In genomic region chr11:58527429-58527828, GRCh38 we compare ENCODE assay signal across 16 cellular contexts. TPM values are rescaled to one million over a fixed set of nuclear protein-coding genes. Genes with fewer than 3 reads are reported as not detected.
"Had no signal": no experiment of that assay in that cellular context is flagged by ENCODE, and none has a peak within 500 bp of the region (broad histone marks: within the 10 kb centered on the region; RNA-seq: fewer than 3 reads in every experiment).

No MANE protein-coding gene starts in this region.

- H3K9me3 Mint-ChIP-seq: activated CD4-positive, alpha-beta memory T cell treated with anti-CD3 and anti-CD28 coated beads, Interleukin-2, amount 10 ng/mL, durations not matched to agents 7 days and 5 days; T-helper 1 cell treated with Interleukin-12 subunit alpha and Interleukin-12 subunit beta and Interleukin-4 antibody, amounts not matched to agents 30 μg/mL and 1 μg/mL, for 36 hours had no signal

- H3K27me3 Mint-ChIP-seq: activated CD4-positive, alpha-beta memory T cell treated with anti-CD3 and anti-CD28 coated beads, Interleukin-2, amount 10 ng/mL, durations not matched to agents 7 days and 5 days had no signal

- ATAC-seq: left lung, pancreas had no signal

- DNase-seq: activated CD4-positive, alpha-beta memory T cell treated with anti-CD3 and anti-CD28 coated beads, Interleukin-2, amount 10 ng/mL, durations not matched to agents 7 days and 5 days; activated CD8-positive, alpha-beta memory T cell treated with anti-CD3 and anti-CD28 coated beads, Interleukin-2, amount 50 U/mL, for 48 hours; foreskin melanocyte; head of caudate nucleus; mesenchymal stem cell; SK-N-SH; stimulated activated CD4-positive, alpha-beta T cell treated with anti-CD3 and anti-CD28 coated beads, Interleukin-12 subunit alpha, Interleukin-12 subunit beta, amount 100 ng/mL, for 4 hours; stimulated activated CD4-positive, alpha-beta T cell treated with anti-CD3 and anti-CD28 coated beads, Interleukin-2, amount 100 ng/mL, for 48 hours; uterus had no signal

- H3K4me3 Mint-ChIP-seq: activated CD4-positive, alpha-beta memory T cell treated with anti-CD3 and anti-CD28 coated beads, Interleukin-2, amount 10 ng/mL, durations not matched to agents 7 days and 5 days; neural progenitor cell; T-helper 1 cell treated with Interleukin-12 subunit alpha and Interleukin-12 subunit beta and Interleukin-4 antibody, amounts not matched to agents 30 μg/mL and 1 μg/mL, for 36 hours had no signal

- H3K27ac Mint-ChIP-seq: activated CD4-positive, alpha-beta memory T cell treated with anti-CD3 and anti-CD28 coated beads, Interleukin-2, amount 10 ng/mL, durations not matched to agents 7 days and 5 days; neural progenitor cell; T-helper 1 cell treated with Interleukin-12 subunit alpha and Interleukin-12 subunit beta and Interleukin-4 antibody, amounts not matched to agents 30 μg/mL and 1 μg/mL, for 36 hours had no signal

RNA-seq across cellular contexts. Expression of gene OR5B21, which starts 19.5 kb away (rescaled TPM):
- total RNA-seq: cardiac muscle cell, endothelial cell of umbilical vein, pancreas, uterus had no signal
- polyA plus RNA-seq: cardiac muscle cell, endothelial cell of umbilical vein, pancreas, SK-N-SH, thymus had no signal
